ENCODE assay signal across 8 cellular contexts in genomic region chr3:130850044-130850797, GRCh38. TPM values are rescaled to one million over a fixed set of nuclear protein-coding genes. Genes with fewer than 3 reads are reported as not detected.
DNase-seq lines count a peak whose midpoint lies in the region; ATAC-seq and TF ChIP-seq lines count a peak whose summit lies in the region.

No MANE protein-coding gene starts in this region.

- peak overlapping the region; percentile 64 to 78 for H3K4me3 Mint-ChIP-seq in CD14-positive monocyte

- no peaks in the 10 kb centered on the region for H3K36me3 Mint-ChIP-seq in CD14-positive monocyte

- peak; percentile 58 for DNase-seq in CD14-positive monocyte (ENCODE audit: low spot score)
- no peak for DNase-seq in Panc1 (ENCODE audit: low read depth, low spot score)
- peak; percentile 92 for DNase-seq in amniotic epithelial cell (ENCODE audit: low read depth)
- DNase-seq in lower lobe of right lung: no peak
- peak; percentile 43 for DNase-seq in stimulated activated naive CD8-positive, alpha-beta T cell treated with anti-CD3 and anti-CD28 coated beads, Interleukin-15, Interleukin-2, amounts not matched to agents 100 U/mL and 50 U/mL, for 24 hours
- DNase-seq in HCEC 1CT: no peak

- CTCF ChIA-PET in Panc1 (lab: Charles Lee): no interaction called here

- H3K4me1 Mint-ChIP-seq in CD14-positive monocyte: peaks cover 28% of the 10 kb centered on the region

- TF ChIP-seq CTCF in CD14-positive monocyte (IDR thresholded peaks at IDR 0.05) (no peak), Panc1 (IDR thresholded peaks at IDR 0.05) (no peak), lower lobe of right lung (IDR thresholded peaks at IDR 0.05) (no peak)

- no peaks in the 10 kb centered on the region for H3K9me3 ChIP-seq in Panc1 (ENCODE audit: control insufficient read depth, insufficient read depth, low read depth, low read length)
- no peaks in the 10 kb centered on the region for H3K9me3 ChIP-seq in lower lobe of right lung

- H3K4me3 ChIP-seq in Panc1 (ENCODE audit: low read depth in 2 of 2, low read length in 2 of 2) (no peak overlapping the region), lower lobe of right lung (peak overlapping the region; percentile 19)

- no peaks in the 10 kb centered on the region for H3K36me3 ChIP-seq in Panc1 (ENCODE audit: control insufficient read depth, insufficient read depth, low read length)
- no peaks in the 10 kb centered on the region for H3K36me3 ChIP-seq in lower lobe of right lung

- POLR2A ChIA-PET in Panc1 (lab: Charles Lee): no interaction called here

- in situ Hi-C loops in Panc1 (cut with HindIII; ENCODE audit: low pct_unique_long_range_greater_than_20kb, low sequenced_read_pairs): no loop called here

- H3K27me3 ChIP-seq in Panc1 (ENCODE audit: control insufficient read depth, insufficient read depth, low read length) (peaks cover 12% of the 10 kb centered on the region; the same call in 1 of the 2 replicates), lower lobe of right lung (ENCODE audit: low read depth) (no peaks in the 10 kb centered on the region)

- BruUV-seq in Panc1 (replicated peaks; lab: Mats Ljungman, UMichigan): no TSS peak

- H3K4me1 ChIP-seq in Panc1 (ENCODE audit: control insufficient read depth, insufficient read depth, low read length): no peaks in the 10 kb centered on the region
- peaks cover 20% of the 10 kb centered on the region for H3K4me1 ChIP-seq in lower lobe of right lung

- peaks cover 0 to 3% (median 1%) of the 10 kb centered on the region in 3 donors for H3K27me3 Mint-ChIP-seq in CD14-positive monocyte (ENCODE audit: low read depth in 3 of 3)

- intact Hi-C loops in CD14-positive monocyte (cut with micrococcal nuclease) (no loop called here), Panc1 (cut with micrococcal nuclease; ENCODE audit: unreplicated experiment) (no loop called here), lower lobe of right lung (cut with DNase I) (no loop called here)

- H3K27ac ChIP-seq in Panc1 (ENCODE audit: low read length): no peak overlapping the region
- H3K27ac ChIP-seq in lower lobe of right lung: peak overlapping the region; percentile 73

- H3K27ac Mint-ChIP-seq in CD14-positive monocyte: peak overlapping the region; percentile 86 to 94 (median 92)

- ATAC-seq in GM19395 (IDR thresholded peaks at IDR 0.05; ENCODE audit: unreplicated experiment): peak; percentile 72
- ATAC-seq in HG03457 (IDR thresholded peaks at IDR 0.05; ENCODE audit: unreplicated experiment): peak; percentile 74
- peak; percentile 50; the same call in 1 of the 2 replicates for ATAC-seq in Panc1
- peak; percentile 81 to 84 for ATAC-seq in lower lobe of right lung
- ATAC-seq in stimulated activated naive CD8-positive, alpha-beta T cell treated with anti-CD3 and anti-CD28 coated beads, Interleukin-15, Interleukin-2, amounts not matched to agents 100 U/mL and 50 U/mL, for 24 hours: peak; percentile 96

- no peaks in the 10 kb centered on the region for H3K9me3 Mint-ChIP-seq in CD14-positive monocyte

RNA-seq across cellular contexts. Expression of gene ATP2C1, which starts 43.7 kb away (rescaled TPM):
- 10 to 100 TPM; 11.7 to 12.2 TPM for polyA plus RNA-seq in CD14-positive monocyte
- total RNA-seq in Panc1 (2021; ENCODE audit: unreplicated experiment) (101 TPM), lower lobe of right lung (128 TPM)
- polyA plus RNA-seq in Panc1 (2012; ENCODE audit: insufficient read length): 51.7 TPM

Comparison
In these comparisons a context has a peak if more than half of its experiments do, and no peak if none do; other contexts are left out.
1. DNase-seq: peak in CD14-positive monocyte (single experiment), amniotic epithelial cell (single experiment) and stimulated activated naive CD8-positive, alpha-beta T cell treated with anti-CD3 and anti-CD28 coated beads, Interleukin-15, Interleukin-2, amounts not matched to agents 100 U/mL and 50 U/mL, for 24 hours (single experiment); none in Panc1 (single experiment), lower lobe of right lung (single experiment) and HCEC 1CT (single experiment).
2. Peak in every context shown above with its lines, with median percentiles within 50 percentile points of each other: ATAC-seq.